17 cellular contexts compared by ENCODE assay signal in the genomic region with DNA sequence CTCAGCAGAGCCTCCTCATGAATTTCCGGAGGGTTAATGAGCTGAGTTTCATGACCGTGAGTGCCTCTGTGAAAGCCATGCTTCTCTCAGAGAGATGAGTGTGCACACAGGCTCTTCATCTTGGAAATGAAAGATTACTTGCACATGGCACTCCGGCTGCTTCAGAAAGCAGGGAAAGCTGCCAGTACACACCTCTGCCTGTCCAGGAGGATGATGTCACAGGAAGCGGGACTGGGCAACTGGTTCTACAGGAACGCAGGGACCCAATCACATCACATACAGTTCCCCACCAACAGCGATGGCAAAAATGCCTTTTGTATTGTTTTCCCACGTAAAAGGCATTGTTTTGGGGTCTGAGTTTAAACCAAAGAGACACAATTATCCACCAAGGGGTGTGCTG.
"Had no signal": no experiment of that assay in that cellular context is flagged by ENCODE, and none has a peak within 500 bp of the region (broad histone marks: within the 10 kb centered on the region; RNA-seq: fewer than 3 reads in every experiment).

No MANE protein-coding gene starts in this region.

- DNase-seq: activated CD4-positive, alpha-beta T cell treated with anti-CD3 and anti-CD28 coated beads for 48 hours; activated naive CD4-positive, alpha-beta T cell treated with anti-CD3 and anti-CD28 coated beads, Interleukin-2, amount 50 U/mL, for 16 hours; adrenal gland; brain microvascular endothelial cell; cerebellar nuclear complex; endodermal cell; glutamatergic neuron; immature natural killer cell; left colon; naive thymus-derived CD4-positive, alpha-beta T cell; T-cell; T1000; transverse colon had no signal

- H3K9me3 ChIP-seq: adrenal gland, neutrophil, right atrium auricular region, transverse colon had no signal

- H3K4me1 ChIP-seq: adrenal gland, transverse colon had no signal

- ATAC-seq: left colon; naive thymus-derived CD4-positive, alpha-beta T cell; stimulated activated memory B cell treated with anti-CD40 and anti-IgM and Interleukin-4, amounts not matched to agents 10 μg/mL and 1 μg/mL and 100 μg/mL, for 72 hours; T-cell had no signal

- H3K36me3 ChIP-seq: adrenal gland, brain microvascular endothelial cell, neutrophil, right atrium auricular region, transverse colon had no signal

- H3K27me3 ChIP-seq: adrenal gland, brain microvascular endothelial cell, neutrophil, right atrium auricular region, transverse colon had no signal

- H3K27ac ChIP-seq: adrenal gland, brain microvascular endothelial cell, neutrophil, right atrium auricular region, transverse colon had no signal

- H3K4me3 ChIP-seq: adrenal gland, right atrium auricular region, smooth muscle cell, transverse colon had no signal
